Comparison of ENCODE assay signal across 13 cellular contexts in genomic region chr1:166969074-166969677, GRCh38. TPM values are rescaled to one million over a fixed set of nuclear protein-coding genes. Genes with fewer than 3 reads are reported as not detected.
A peak's percentile ranks its signal among the peaks of the same experiment; 100 is the strongest.
DNase-seq lines count a peak whose midpoint lies in the region; ATAC-seq and TF ChIP-seq lines count a peak whose summit lies in the region.
"Had no signal": no experiment of that assay in that cellular context is flagged by ENCODE, and none has a peak within 500 bp of the region (broad histone marks: within the 10 kb centered on the region; RNA-seq: fewer than 3 reads in every experiment).

No MANE protein-coding gene starts in this region.

- no peak overlapping the region for H3K27ac ChIP-seq in transverse colon
- H3K27ac ChIP-seq in foreskin keratinocyte: no peak overlapping the region

- 77 to 87% methylated on average over 3 to 5 of the region's 5 CpGs for WGBS in transverse colon (ENCODE audit: low coverage in 1 of 2), 2 donors

- no peak for TF ChIP-seq POLR2A in transverse colon (IDR thresholded peaks at IDR 0.05)

- H3K9me3 ChIP-seq in transverse colon: no peaks in the 10 kb centered on the region

- H3K4me1 Mint-ChIP-seq in activated T-cell treated with anti-CD3 and anti-CD28 coated beads, Interleukin-2, amount 50 U/mL, for 72 hours (ENCODE audit: low read depth): peaks cover 51% of the 10 kb centered on the region

- ATAC-seq in activated T-cell treated with anti-CD3 and anti-CD28 coated beads, Interleukin-2, amount 50 U/mL, for 72 hours (replicated peaks in 1 of 2): peak; percentile 45 to 46
- ATAC-seq in GM21825 (IDR thresholded peaks at IDR 0.05; ENCODE audit: unreplicated experiment) (peak; percentile 83), HG03442 (IDR thresholded peaks at IDR 0.05; ENCODE audit: unreplicated experiment) (peak; percentile 65), foreskin keratinocyte (no peak)
- ATAC-seq in stimulated activated naive CD8-positive, alpha-beta T cell treated with anti-CD3 and anti-CD28 coated beads, Interleukin-15, Interleukin-2, amounts not matched to agents 100 U/mL and 50 U/mL, for 24 hours: peak; percentile 19

- H3K4me3 Mint-ChIP-seq in activated T-cell treated with anti-CD3 and anti-CD28 coated beads, Interleukin-2, amount 50 U/mL, for 72 hours: peak overlapping the region; percentile 0 to 2
- H3K4me3 Mint-ChIP-seq: activated naive CD8-positive, alpha-beta T cell had no signal

- H3K27ac Mint-ChIP-seq in activated T-cell treated with anti-CD3 and anti-CD28 coated beads, Interleukin-2, amount 50 U/mL, for 72 hours: peak overlapping the region; percentile 2
- H3K27ac Mint-ChIP-seq: activated naive CD8-positive, alpha-beta T cell had no signal

- in situ Hi-C loops in transverse colon (cut with MboI; ENCODE audit: low pct_ligation_motif_present in 1 of 4, low pct_unique_long_range_greater_than_20kb in 1 of 4, low sequenced_read_pairs in 3 of 4): no loop called here

- no peak for TF ChIP-seq EP300 in transverse colon (IDR thresholded peaks at IDR 0.05; ENCODE audit: low read depth)

- H3K36me3 Mint-ChIP-seq in activated T-cell treated with anti-CD3 and anti-CD28 coated beads, Interleukin-2, amount 50 U/mL, for 72 hours (ENCODE audit: insufficient read depth in 2 of 2): no peaks in the 10 kb centered on the region
- H3K36me3 Mint-ChIP-seq: activated naive CD8-positive, alpha-beta T cell had no signal

- no peak overlapping the region for H3K4me3 ChIP-seq in transverse colon

- peaks cover 49% of the 10 kb centered on the region for H3K27me3 ChIP-seq in transverse colon
- H3K27me3 ChIP-seq in foreskin keratinocyte: peaks cover 58% of the 10 kb centered on the region

- TF ChIP-seq CTCF in transverse colon (IDR thresholded peaks at IDR 0.05): no peak
- no peak for TF ChIP-seq CTCF in foreskin keratinocyte (conservative IDR thresholded peaks at IDR 0.05)

- H3K4me1 ChIP-seq in transverse colon (no peaks in the 10 kb centered on the region), foreskin keratinocyte (no peaks in the 10 kb centered on the region)

- intact Hi-C loops in transverse colon (cut with DNase I; ENCODE audit: low total_unique reads): no loop called here

- H3K9me3 Mint-ChIP-seq in activated T-cell treated with anti-CD3 and anti-CD28 coated beads, Interleukin-2, amount 50 U/mL, for 72 hours: no peaks in the 10 kb centered on the region

- H3K27me3 Mint-ChIP-seq in activated T-cell treated with anti-CD3 and anti-CD28 coated beads, Interleukin-2, amount 50 U/mL, for 72 hours (ENCODE audit: low read depth): peaks cover 27% of the 10 kb centered on the region

- DNase-seq in activated T-cell treated with anti-CD3 and anti-CD28 coated beads, Interleukin-2, amount 50 U/mL, for 72 hours: no peak
- DNase-seq in activated T-cell treated with anti-CD3 and anti-CD28 coated beads for 4 hours: no peak
- no peak for DNase-seq in stimulated activated naive CD8-positive, alpha-beta T cell treated with anti-CD3 and anti-CD28 coated beads, Interleukin-15, Interleukin-2, amounts not matched to agents 100 U/mL and 50 U/mL, for 24 hours
- DNase-seq in transverse colon: no peak
- no peak for DNase-seq in foreskin keratinocyte
- no peak for DNase-seq in NCI-H1048 (lab: John Stamatoyannopoulos, UW)
- DNase-seq: hippocampal formation, NCI-H1417 had no signal

- H3K36me3 ChIP-seq in transverse colon: no peaks in the 10 kb centered on the region

RNA-seq across cellular contexts. Expression of gene ILDR2, which starts 6.2 kb away (rescaled TPM):
- total RNA-seq in activated T-cell treated with anti-CD3 and anti-CD28 coated beads, Interleukin-2, amount 50 U/mL, for 72 hours: 10 to 100 TPM; 15.8 to 18.5 TPM
- total RNA-seq in transverse colon (1 to 10 TPM; 1.1 to 5.4 (median 1.7) TPM), foreskin keratinocyte (not detected in 2 replicates)
- polyA plus RNA-seq in foreskin keratinocyte: not detected in 2 replicates

RNA-seq across cellular contexts. Expression of gene MAEL, which starts 19.9 kb away (rescaled TPM):
- under 1 TPM in 1 of 2 donors, not detected in 1; 0.60 TPM for total RNA-seq in activated T-cell treated with anti-CD3 and anti-CD28 coated beads, Interleukin-2, amount 50 U/mL, for 72 hours
- total RNA-seq in transverse colon (not detected), foreskin keratinocyte (not detected in 2 replicates)
- polyA plus RNA-seq in foreskin keratinocyte: not detected in 2 replicates
- total RNA-seq: mononuclear cell had no signal
- polyA plus RNA-seq: AG04450 had no signal
